ENCODE assay signal across 8 cellular contexts in genomic region chr2:121649402-121649651, GRCh38. TPM values are rescaled to one million over a fixed set of nuclear protein-coding genes. Genes with fewer than 3 reads are reported as not detected.
DNase-seq lines count a peak whose midpoint lies in the region; TF ChIP-seq lines count a peak whose summit lies in the region.

Gene CLASP1 (minus strand): TSS chr2:121649462. CDS start chr2:121605895, 43,567 bp downstream.

- DNase-seq in GM03348 (ENCODE audit: low spot score) (peak; percentile 98), HFF-Myc (ENCODE audit: extremely low read depth, low read depth) (peak; percentile 85), NCI-H1092 treated with DMSO at 0.1 percent for 48 hours (lab: John Stamatoyannopoulos, UW) (peak; percentile 94), head of caudate nucleus (peak; percentile 92 to 98 (median 97)), osteocyte (ENCODE audit: extremely low spot score, unreplicated experiment) (peak; percentile 98), tibial nerve (ENCODE audit: low spot score in 2 of 2) (peak; percentile 90)
- peak; percentile 88 for DNase-seq in activated naive CD8-positive, alpha-beta T cell treated with anti-CD3 and anti-CD28 coated beads, Interleukin-2, amount 50 U/mL, for 16 hours (ENCODE audit: low read depth, low spot score)

- peak within 1 kb of the TSS; percentile 96 for H3K9ac ChIP-seq in SU-DHL-6 (ENCODE audit: low read length)

- H3K4me3 ChIP-seq in HFF-Myc (replicated peaks; ENCODE audit: low read depth, low read length) (peak within 1 kb of the TSS; percentile 83), SU-DHL-6 (ENCODE audit: insufficient read depth, low read length, poor library complexity, severe bottlenecking) (peak within 1 kb of the TSS; percentile 82), tibial nerve (peak within 1 kb of the TSS; percentile 83 to 96 (median 94))

- H3K27me3 Mint-ChIP-seq in osteocyte (ENCODE audit: unreplicated experiment): no peaks in the 10 kb centered on the region

- H3K27me3 ChIP-seq in SU-DHL-6 (ENCODE audit: low read length): no peaks in the 10 kb centered on the region
- H3K27me3 ChIP-seq in tibial nerve: no peaks in the 10 kb centered on the region

- H3K79me2 ChIP-seq in SU-DHL-6 (ENCODE audit: insufficient read depth, low read length): peaks cover 69% of the 10 kb centered on the region

- H2AFZ ChIP-seq in SU-DHL-6 (ENCODE audit: low read depth, low read length, severe bottlenecking): peak within 1 kb of the TSS; percentile 94

- no peaks in the 10 kb centered on the region for H3K9me3 ChIP-seq in SU-DHL-6 (ENCODE audit: insufficient read depth, low read length)
- H3K9me3 ChIP-seq in tibial nerve: no peaks in the 10 kb centered on the region

- H3K36me3 ChIP-seq in SU-DHL-6 (ENCODE audit: low read length): no peaks in the 10 kb centered on the region
- no peaks in the 10 kb centered on the region for H3K36me3 ChIP-seq in tibial nerve

- no peaks in the 10 kb centered on the region for H3K9me3 Mint-ChIP-seq in osteocyte (ENCODE audit: unreplicated experiment)

- peaks cover 0 to 65% (median 21%) of the 10 kb centered on the region in 4 donors for H3K4me1 ChIP-seq in tibial nerve

- 0 out of 2 replicates have a peak, but pooled peaks cover 8% of the 10 kb centered on the region for H4K20me1 ChIP-seq in SU-DHL-6 (ENCODE audit: low read depth, low read length)

- peak in 1 of 2 donors; percentile 25 for TF ChIP-seq POLR2A in tibial nerve (IDR thresholded peaks at IDR 0.05)

- H3K27ac ChIP-seq in SU-DHL-6 (ENCODE audit: low read depth, low read length) (peak within 1 kb of the TSS; percentile 88), tibial nerve (peak within 1 kb of the TSS; percentile 93 to 99 (median 95))

- intact Hi-C loops in head of caudate nucleus (cut with DNase I): loop anchor here (2.0 kb wide), 1 partner anchor 119 kb away; the partner anchor contains the start of gene RNU4ATAC

- H3K9me2 ChIP-seq in SU-DHL-6 (replicated peaks; ENCODE audit: insufficient read depth, low read length): no peaks in the 10 kb centered on the region

- H3K27ac Mint-ChIP-seq in osteocyte (ENCODE audit: unreplicated experiment): peak within 1 kb of the TSS; percentile 100

- peak within 1 kb of the TSS; percentile 84 for H3K4me2 ChIP-seq in SU-DHL-6 (ENCODE audit: low read depth, low read length, poor library complexity, severe bottlenecking)

- H3K36me3 Mint-ChIP-seq in osteocyte (ENCODE audit: unreplicated experiment): no peaks in the 10 kb centered on the region

- 0 to 1% methylated on average over 17 to 20 of the region's 20 CpGs for WGBS in tibial nerve, 2 donors

- H3K4me1 Mint-ChIP-seq in osteocyte (ENCODE audit: unreplicated experiment): peaks cover 35% of the 10 kb centered on the region

- H3K4me3 Mint-ChIP-seq in osteocyte (ENCODE audit: unreplicated experiment): peak within 1 kb of the TSS; percentile 97

- H3F3A ChIP-seq in SU-DHL-6 (ENCODE audit: insufficient read depth): peaks cover 3% of the 10 kb centered on the region; the same call in 1 of the 2 replicates

- TF ChIP-seq EP300 in tibial nerve (IDR thresholded peaks at IDR 0.05): no peak

- TF ChIP-seq CTCF in HFF-Myc (IDR thresholded peaks at IDR 0.05; ENCODE audit: low read depth, low read length, missing control alignments): no peak
- no peak for TF ChIP-seq CTCF in SU-DHL-6 (IDR thresholded peaks at IDR 0.05; ENCODE audit: insufficient read depth, low read length, poor library complexity, severe bottlenecking)
- no peak for TF ChIP-seq CTCF in osteocyte (IDR thresholded peaks at IDR 0.05)
- no peak for TF ChIP-seq CTCF in tibial nerve (IDR thresholded peaks at IDR 0.05)

RNA-seq across cellular contexts. Expression of gene CLASP1, which starts in this region (rescaled TPM):
- total RNA-seq in osteocyte: 59.9 and 62.4 TPM in 2 replicates
- 100 to 1,000 TPM in 1 of 4 donors, 10 to 100 TPM in 3; 72.8 to 164 (median 88.6) TPM for total RNA-seq in tibial nerve

Comparison
In these comparisons a context has a peak if more than half of its experiments do, and no peak if none do; other contexts are left out.
1. Peak in every context shown above with its lines: DNase-seq, H3K4me3 ChIP-seq and H3K27ac ChIP-seq.